2 cellular contexts compared by ENCODE assay signal in the genomic region with DNA sequence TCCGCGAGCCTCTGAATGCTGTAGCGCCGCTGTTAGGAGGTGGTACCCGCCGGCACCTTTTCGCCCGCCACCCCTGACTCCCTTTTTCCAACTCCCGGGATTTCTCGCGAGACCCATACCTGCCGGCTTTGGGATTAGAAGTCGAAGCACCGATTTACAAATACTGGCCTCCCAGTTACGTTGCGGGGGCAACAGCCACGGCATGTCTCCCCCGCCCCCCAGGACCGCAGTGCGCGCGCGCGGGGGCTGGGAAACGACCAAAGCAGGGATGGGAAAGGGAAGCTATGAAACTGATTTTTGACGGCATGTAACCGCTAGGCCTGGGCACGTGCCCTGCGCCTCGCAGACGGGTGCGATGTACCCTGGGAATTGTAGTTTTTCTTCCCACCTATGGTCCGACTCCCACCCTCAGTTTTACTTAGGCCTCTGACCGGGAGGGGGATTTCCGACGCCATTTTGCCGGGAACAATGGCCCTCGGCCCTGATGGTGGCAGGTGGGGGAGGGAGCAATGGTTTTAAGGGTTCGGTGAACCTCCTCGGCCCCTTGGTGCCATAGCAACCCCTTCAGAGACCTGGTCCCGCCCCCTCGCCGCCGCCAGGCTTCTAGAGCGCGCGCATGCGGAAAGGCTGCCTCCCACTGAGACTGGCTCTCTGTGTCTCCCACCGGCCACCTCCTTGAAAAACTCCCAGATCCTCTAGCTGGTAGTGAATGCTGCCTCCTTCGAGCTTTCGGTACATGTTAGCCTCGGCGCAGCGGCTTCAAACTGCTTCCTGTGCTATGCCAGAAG.
A peak's percentile ranks its signal among the peaks of the same experiment; 100 is the strongest.
TF ChIP-seq lines count a peak whose summit lies in the region.

No MANE protein-coding gene starts in this region.

TF ChIP-seq in liver, 16 proteins besides CTCF, POLR2A, EP300 and RAD21 (continued from another document):
- TF ChIP-seq, protein P1, sequence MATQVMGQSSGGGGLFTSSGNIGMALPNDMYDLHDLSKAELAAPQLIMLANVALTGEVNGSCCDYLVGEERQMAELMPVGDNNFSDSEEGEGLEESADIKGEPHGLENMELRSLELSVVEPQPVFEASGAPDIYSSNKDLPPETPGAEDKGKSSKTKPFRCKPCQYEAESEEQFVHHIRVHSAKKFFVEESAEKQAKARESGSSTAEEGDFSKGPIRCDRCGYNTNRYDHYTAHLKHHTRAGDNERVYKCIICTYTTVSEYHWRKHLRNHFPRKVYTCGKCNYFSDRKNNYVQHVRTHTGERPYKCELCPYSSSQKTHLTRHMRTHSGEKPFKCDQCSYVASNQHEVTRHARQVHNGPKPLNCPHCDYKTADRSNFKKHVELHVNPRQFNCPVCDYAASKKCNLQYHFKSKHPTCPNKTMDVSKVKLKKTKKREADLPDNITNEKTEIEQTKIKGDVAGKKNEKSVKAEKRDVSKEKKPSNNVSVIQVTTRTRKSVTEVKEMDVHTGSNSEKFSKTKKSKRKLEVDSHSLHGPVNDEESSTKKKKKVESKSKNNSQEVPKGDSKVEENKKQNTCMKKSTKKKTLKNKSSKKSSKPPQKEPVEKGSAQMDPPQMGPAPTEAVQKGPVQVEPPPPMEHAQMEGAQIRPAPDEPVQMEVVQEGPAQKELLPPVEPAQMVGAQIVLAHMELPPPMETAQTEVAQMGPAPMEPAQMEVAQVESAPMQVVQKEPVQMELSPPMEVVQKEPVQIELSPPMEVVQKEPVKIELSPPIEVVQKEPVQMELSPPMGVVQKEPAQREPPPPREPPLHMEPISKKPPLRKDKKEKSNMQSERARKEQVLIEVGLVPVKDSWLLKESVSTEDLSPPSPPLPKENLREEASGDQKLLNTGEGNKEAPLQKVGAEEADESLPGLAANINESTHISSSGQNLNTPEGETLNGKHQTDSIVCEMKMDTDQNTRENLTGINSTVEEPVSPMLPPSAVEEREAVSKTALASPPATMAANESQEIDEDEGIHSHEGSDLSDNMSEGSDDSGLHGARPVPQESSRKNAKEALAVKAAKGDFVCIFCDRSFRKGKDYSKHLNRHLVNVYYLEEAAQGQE (IDR thresholded peaks at IDR 0.05): no peak
- TF ChIP-seq YY1 (IDR thresholded peaks at IDR 0.05): peak; percentile 9
- TF ChIP-seq TAF1 (conservative IDR thresholded peaks at IDR 0.05): no peak
- TF ChIP-seq NR2F2 (IDR thresholded peaks at IDR 0.05): no peak
- no peak for TF ChIP-seq HNF4G (IDR thresholded peaks at IDR 0.05)
- TF ChIP-seq, protein P2, sequence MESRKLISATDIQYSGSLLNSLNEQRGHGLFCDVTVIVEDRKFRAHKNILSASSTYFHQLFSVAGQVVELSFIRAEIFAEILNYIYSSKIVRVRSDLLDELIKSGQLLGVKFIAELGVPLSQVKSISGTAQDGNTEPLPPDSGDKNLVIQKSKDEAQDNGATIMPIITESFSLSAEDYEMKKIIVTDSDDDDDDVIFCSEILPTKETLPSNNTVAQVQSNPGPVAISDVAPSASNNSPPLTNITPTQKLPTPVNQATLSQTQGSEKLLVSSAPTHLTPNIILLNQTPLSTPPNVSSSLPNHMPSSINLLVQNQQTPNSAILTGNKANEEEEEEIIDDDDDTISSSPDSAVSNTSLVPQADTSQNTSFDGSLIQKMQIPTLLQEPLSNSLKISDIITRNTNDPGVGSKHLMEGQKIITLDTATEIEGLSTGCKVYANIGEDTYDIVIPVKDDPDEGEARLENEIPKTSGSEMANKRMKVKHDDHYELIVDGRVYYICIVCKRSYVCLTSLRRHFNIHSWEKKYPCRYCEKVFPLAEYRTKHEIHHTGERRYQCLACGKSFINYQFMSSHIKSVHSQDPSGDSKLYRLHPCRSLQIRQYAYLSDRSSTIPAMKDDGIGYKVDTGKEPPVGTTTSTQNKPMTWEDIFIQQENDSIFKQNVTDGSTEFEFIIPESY (IDR thresholded peaks at IDR 0.05): peak; percentile 98
- TF ChIP-seq SP1 (IDR thresholded peaks at IDR 0.05): no peak
- TF ChIP-seq FOXA1 (IDR thresholded peaks at IDR 0.05): no peak
- TF ChIP-seq, protein P3, sequence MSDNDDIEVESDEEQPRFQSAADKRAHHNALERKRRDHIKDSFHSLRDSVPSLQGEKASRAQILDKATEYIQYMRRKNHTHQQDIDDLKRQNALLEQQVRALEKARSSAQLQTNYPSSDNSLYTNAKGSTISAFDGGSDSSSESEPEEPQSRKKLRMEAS (IDR thresholded peaks at IDR 0.05): peak; percentile 95
- no peak for TF ChIP-seq FOXA2 (IDR thresholded peaks at IDR 0.05)
- TF ChIP-seq GABPA (IDR thresholded peaks at IDR 0.05 in 1 of 2, conservative IDR thresholded peaks at IDR 0.05 in 1 of 2): no peak
- TF ChIP-seq RXRA (IDR thresholded peaks at IDR 0.05): no peak
- no peak for TF ChIP-seq JUND (IDR thresholded peaks at IDR 0.05)

TF ChIP-seq in HepG2, 621 proteins besides CTCF, POLR2A, EP300 and RAD21 (continued from another document):
- TF ChIP-seq GPBP1L1 (CRISPR knock-in tag; IDR thresholded peaks at IDR 0.05) (no peak), GFI1 (CRISPR knock-in tag; IDR thresholded peaks at IDR 0.05; ENCODE audit: borderline replicate concordance) (no peak), ZNF572 (CRISPR knock-in tag; IDR thresholded peaks at IDR 0.05) (no peak), ZNF337 (CRISPR knock-in tag; IDR thresholded peaks at IDR 0.05; ENCODE audit: borderline replicate concordance, low read depth) (no peak), NFAT5 (CRISPR knock-in tag; IDR thresholded peaks at IDR 0.05) (no peak), NFE2L1 (CRISPR knock-in tag; IDR thresholded peaks at IDR 0.05; ENCODE audit: borderline replicate concordance) (no peak), CREM (IDR thresholded peaks at IDR 0.05) (no peak), CREM (CRISPR knock-in tag; IDR thresholded peaks at IDR 0.05) (no peak), ZNF75D (CRISPR knock-in tag; IDR thresholded peaks at IDR 0.05; ENCODE audit: borderline replicate concordance) (no peak), MZF1 (CRISPR knock-in tag; IDR thresholded peaks at IDR 0.05; ENCODE audit: borderline replicate concordance) (no peak), RXRB (CRISPR knock-in tag; IDR thresholded peaks at IDR 0.05; ENCODE audit: borderline replicate concordance) (no peak), ZNF839 (CRISPR knock-in tag; IDR thresholded peaks at IDR 0.05; ENCODE audit: borderline replicate concordance) (no peak), ZZZ3 (CRISPR knock-in tag; IDR thresholded peaks at IDR 0.05; ENCODE audit: borderline replicate concordance) (no peak)
- TF ChIP-seq, protein P4, sequence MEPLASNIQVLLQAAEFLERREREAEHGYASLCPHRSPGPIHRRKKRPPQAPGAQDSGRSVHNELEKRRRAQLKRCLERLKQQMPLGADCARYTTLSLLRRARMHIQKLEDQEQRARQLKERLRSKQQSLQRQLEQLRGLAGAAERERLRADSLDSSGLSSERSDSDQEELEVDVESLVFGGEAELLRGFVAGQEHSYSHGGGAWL (CRISPR knock-in tag; IDR thresholded peaks at IDR 0.05): no peak
